Comparison of ENCODE assay signal across 11 cellular contexts in the genomic region with DNA sequence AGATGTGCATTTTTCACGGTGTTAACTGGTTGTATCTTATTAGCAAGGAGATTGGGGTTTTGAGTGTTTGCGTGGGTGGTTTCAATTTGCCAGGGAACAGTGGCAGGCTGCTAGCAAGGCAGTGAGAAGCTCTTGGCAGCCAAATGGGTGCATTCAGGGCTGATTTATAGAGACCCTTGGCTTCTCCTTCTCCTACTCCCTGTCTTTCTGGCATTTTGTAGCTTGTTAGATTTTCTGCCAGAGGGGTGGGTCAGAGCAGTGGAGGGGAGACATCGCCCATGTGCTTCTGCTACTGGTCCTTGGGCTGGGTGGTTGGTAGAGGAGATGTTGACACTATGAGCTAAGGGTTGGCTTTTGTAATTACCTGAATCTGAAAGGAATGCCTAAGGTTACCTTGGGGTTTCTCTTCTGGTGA. TPM values are rescaled to one million over a fixed set of nuclear protein-coding genes. Genes with fewer than 3 reads are reported as not detected.
DNase-seq lines count a peak whose midpoint lies in the region; ATAC-seq, FAIRE-seq and TF ChIP-seq lines count a peak whose summit lies in the region.
"Had no signal": no experiment of that assay in that cellular context is flagged by ENCODE, and none has a peak within 500 bp of the region (broad histone marks: within the 10 kb centered on the region; RNA-seq: fewer than 3 reads in every experiment).

No MANE protein-coding gene starts in this region.

- H3K27me3 ChIP-seq in H1 (replicated peaks in 1 of 4; ENCODE audit: control insufficient read depth in 3 of 4, extremely low read depth in 1 of 4, insufficient read depth in 3 of 4, low read length in 3 of 4): no peaks in the 10 kb centered on the region
- H3K27me3 ChIP-seq: body of pancreas had no signal

- no peak for FAIRE-seq in H1 (lab: Jason Lieb, UNC)

- no peak overlapping the region for H3K4ac ChIP-seq in H1 (replicated peaks; ENCODE audit: insufficient read length, low read depth, low read length)

- H3K23me2 ChIP-seq in H1 (ENCODE audit: low read depth, low read length): no peaks in the 10 kb centered on the region

- H2BK20ac ChIP-seq in H1 (ENCODE audit: low read length): no peak overlapping the region

- H3K36me3 ChIP-seq in H1 (ENCODE audit: control insufficient read depth in 2 of 4, insufficient read depth in 4 of 4, low read length in 3 of 4): peaks cover 36 to 46% (median 41%) of the 10 kb centered on the region in 4 experiments

- H3K27ac Mint-ChIP-seq in IgD-negative memory B cell: peak overlapping the region; percentile 25 to 69 (median 52)
- peak overlapping the region; percentile 57 for H3K27ac Mint-ChIP-seq in progenitor cell of endocrine pancreas

- no peak for ATAC-seq in HG03521 (IDR thresholded peaks at IDR 0.05; ENCODE audit: unreplicated experiment)
- no peak for ATAC-seq in SK-N-SH treated with all-trans-retinoic acid at 6 μM for 48 hours
- ATAC-seq in left lobe of liver: no peak
- ATAC-seq: body of pancreas had no signal

- no peak overlapping the region for H3K14ac ChIP-seq in H1 (ENCODE audit: insufficient read length)

- WGBS in H1 (ENCODE audit: extremely low coverage in 1 of 2, insufficient coverage in 1 of 2, insufficient read length in 1 of 2, insufficient replicate concordance in 2 of 2, low coverage in 1 of 2, low lambda C conversion rate in 2 of 2, missing lambda C conversion rate in 1 of 2), 2 experiments: 91% methylated on average over 3 of the region's 3 CpGs; no CpG with 5 or more reads in 1 of the 2 experiments

- H3K27ac ChIP-seq in H1 (ENCODE audit: low read depth, low read length): no peak overlapping the region
- H3K27ac ChIP-seq: body of pancreas had no signal

- no peak overlapping the region for H2BK120ac ChIP-seq in H1 (replicated peaks; ENCODE audit: low read depth, low read length)

- peaks cover 2% of the 10 kb centered on the region for H3K36me3 Mint-ChIP-seq in IgD-negative memory B cell
- H3K36me3 Mint-ChIP-seq in progenitor cell of endocrine pancreas (ENCODE audit: insufficient read depth): peaks cover 36% of the 10 kb centered on the region

- TF ChIP-seq POLR2A in H1 (IDR thresholded peaks at IDR 0.05; ENCODE audit: control extremely low read depth in 1 of 2, low read depth in 2 of 2, low read length in 2 of 2): no peak

- no peaks in the 10 kb centered on the region; the same call in 1 of the 2 replicates for H3K79me1 ChIP-seq in H1 (ENCODE audit: low read depth, low read length)

- H4K5ac ChIP-seq in H1 (ENCODE audit: insufficient read length, low read depth, low read length): no peak overlapping the region

- H3K56ac ChIP-seq in H1 (replicated peaks; ENCODE audit: insufficient read length, low read depth, low read length): no peak overlapping the region

- H3K9ac ChIP-seq in H1 (replicated peaks in 1 of 4; ENCODE audit: extremely low read depth in 1 of 4, low read depth in 3 of 4, low read length in 3 of 4): no peak overlapping the region

- no peaks in the 10 kb centered on the region for H3K9me3 ChIP-seq in H1 (ENCODE audit: insufficient read depth in 2 of 2, low read depth in 1 of 2, low read length in 1 of 2)
- H3K9me3 ChIP-seq: body of pancreas had no signal

- H2BK12ac ChIP-seq in H1 (ENCODE audit: low read depth, low read length): no peak overlapping the region

- H2AK5ac ChIP-seq in H1 (ENCODE audit: low read depth, low read length): no peak overlapping the region

- H3K18ac ChIP-seq in H1 (ENCODE audit: extremely low read depth, low read length): no peak overlapping the region

- TF ChIP-seq RAD21 in H1 (IDR thresholded peaks at IDR 0.05 in 1 of 2, conservative IDR thresholded peaks at IDR 0.05 in 1 of 2; ENCODE audit: low read depth in 2 of 2, low read length in 2 of 2): no peak

- no peak overlapping the region for H3K4me2 ChIP-seq in H1 (ENCODE audit: insufficient read depth in 1 of 2, low read depth in 2 of 2, low read length in 2 of 2)

- H2AFZ ChIP-seq in H1 (ENCODE audit: low read length): no peak overlapping the region

- TF ChIP-seq CTCF in H1 (IDR thresholded peaks at IDR 0.05; ENCODE audit: control extremely low read depth in 1 of 3, insufficient read depth in 1 of 3, low read depth in 1 of 3, low read length in 3 of 3) (no peak), progenitor cell of endocrine pancreas (IDR thresholded peaks at IDR 0.05; ENCODE audit: unreplicated experiment) (no peak)

- DNase-seq in NCI-H2171 treated with DMSO at 0.1 percent for 48 hours (lab: John Stamatoyannopoulos, UW) (peak; percentile 50), NCI-H2171 (lab: John Stamatoyannopoulos, UW) (no peak), H1 (ENCODE audit: low read depth in 1 of 2, low spot score in 2 of 2) (no peak), progenitor cell of endocrine pancreas (ENCODE audit: low spot score, unreplicated experiment) (no peak), left lobe of liver (ENCODE audit: low spot score) (no peak)
- DNase-seq: body of pancreas; stimulated activated CD4-positive, alpha-beta T cell treated with anti-CD3 and anti-CD28 coated beads, Interleukin-15, amount 100 ng/mL, for 24 hours had no signal

- no peak overlapping the region for H4K8ac ChIP-seq in H1 (ENCODE audit: extremely low read depth, insufficient read depth, low read length)

- H3K9me3 Mint-ChIP-seq in IgD-negative memory B cell (no peaks in the 10 kb centered on the region), progenitor cell of endocrine pancreas (ENCODE audit: low read depth) (no peaks in the 10 kb centered on the region)
- H3K9me3 Mint-ChIP-seq: neural crest cell had no signal

- peaks cover 0 to 2% (median under 1%) of the 10 kb centered on the region in 4 experiments; a peak in 2 of 7 replicates for H3K4me1 ChIP-seq in H1 (replicated peaks in 1 of 4; ENCODE audit: control insufficient read depth in 3 of 4, insufficient read depth in 4 of 4, low read length in 3 of 4)
- H3K4me1 ChIP-seq: body of pancreas had no signal

- POLR2A ChIA-PET in H1 (lab: Charles Lee; ENCODE audit: partially characterized antibody): interaction anchor here (0.9 to 2.1 kb wide), 7 partner anchors 9 to 291 kb away, joined by 3 to 8 read pairs (median 4); a partner anchor contains a TSS

- no peaks in the 10 kb centered on the region for H3K27me3 Mint-ChIP-seq in IgD-negative memory B cell
- no peaks in the 10 kb centered on the region for H3K27me3 Mint-ChIP-seq in progenitor cell of endocrine pancreas

- H2BK5ac ChIP-seq in H1 (ENCODE audit: low read depth, low read length): no peak overlapping the region

- H3K4me3 ChIP-seq in H1 (ENCODE audit: extremely low read depth in 1 of 4, insufficient read depth in 2 of 4, low read depth in 3 of 4, low read length in 4 of 4): no peak overlapping the region
- H3K4me3 ChIP-seq: body of pancreas had no signal

- peaks cover 0 to 3% of the 10 kb centered on the region in 2 experiments; a peak in 1 of 4 replicates for H3K79me2 ChIP-seq in H1 (ENCODE audit: control insufficient read depth in 1 of 2, insufficient read depth in 2 of 2, low read length in 2 of 2)

- H3K23ac ChIP-seq in H1 (ENCODE audit: insufficient read length): no peak overlapping the region

- H4K20me1 ChIP-seq in H1 (replicated peaks in 1 of 2; ENCODE audit: control insufficient read depth in 1 of 2, insufficient read depth in 2 of 2, low read length in 2 of 2): peaks cover 0 to 5% of the 10 kb centered on the region in 2 experiments

- H3K4me3 Mint-ChIP-seq in IgD-negative memory B cell (peak overlapping the region in 1 of 4 donors; percentile 25), progenitor cell of endocrine pancreas (ENCODE audit: low read depth) (no peak overlapping the region)
- H3K4me3 Mint-ChIP-seq: neural crest cell had no signal

- CTCF ChIA-PET in H1 (lab: Charles Lee; ENCODE audit: partially characterized antibody): interaction anchor here (0.7 to 1.7 kb wide), 11 partner anchors 10 to 354 kb away, joined by 3 to 6 read pairs (median 4); no protein-coding TSS in a partner anchor

- H4K91ac ChIP-seq in H1 (replicated peaks; ENCODE audit: insufficient read length, low read length): no peak overlapping the region

- H3K4me1 Mint-ChIP-seq in IgD-negative memory B cell: peaks cover 2 to 12% (median 9%) of the 10 kb centered on the region in 3 donors
- H3K4me1 Mint-ChIP-seq in progenitor cell of endocrine pancreas (ENCODE audit: low read depth): no peaks in the 10 kb centered on the region

- TF ChIP-seq EP300 in H1 (IDR thresholded peaks at IDR 0.05; ENCODE audit: borderline replicate concordance in 1 of 2, low read depth in 2 of 2, low read length in 2 of 2): no peak

- no peak overlapping the region for H2BK15ac ChIP-seq in H1 (ENCODE audit: low read length)

TF ChIP-seq in H1, 55 proteins besides CTCF, POLR2A, EP300 and RAD21:
- TF ChIP-seq POLR2AphosphoS5 (IDR thresholded peaks at IDR 0.05; ENCODE audit: low read depth, low read length): peak; percentile 30; the same call in 1 of the 2 replicates
- no peak for TF ChIP-seq RNF2 (IDR thresholded peaks at IDR 0.05; ENCODE audit: borderline replicate concordance, low read depth, low read length, missing control alignments, poor library complexity, severe bottlenecking)

RNA-seq across cellular contexts. Expression of a gene that starts 9.6 kb away (rescaled TPM):
- polyA plus RNA-seq in IgD-negative memory B cell: 1,383 TPM
- 398 and 422 TPM in 2 replicates for total RNA-seq in H1 (2021; fragmentation: NEBNext Ultra II Directional; extraction: Animal tissue kit (Norgen Biotek cat#: 25700))
- 279 and 285 TPM in 2 replicates for polyA plus RNA-seq in H1 (2011; rRNA removed)
- 386 TPM for polyA plus RNA-seq in H1 (2011; cell fraction: cytosol; rRNA removed)
- 172 TPM for polyA plus RNA-seq in H1 (2011; cell fraction: nucleus; rRNA removed)
- polyA plus RNA-seq in H1 (2012, experiment 1 of 2): 280 to 423 TPM (median 293 TPM) in 4 replicates
- polyA plus RNA-seq in H1 (2012, experiment 2 of 2): 59.7 TPM
- polyA plus RNA-seq in H1 (2013, experiment 1 of 2): 408 TPM
- polyA plus RNA-seq in H1 (2013, experiment 2 of 2): 425 TPM
- polyA minus RNA-seq in H1 (2011; rRNA and poly(A)+ RNA removed): 201 and 209 TPM in 2 replicates
- 260 TPM for polyA minus RNA-seq in H1 (2011; cell fraction: cytosol; rRNA and poly(A)+ RNA removed)
- 276 TPM for polyA minus RNA-seq in H1 (2011; cell fraction: nucleus; rRNA and poly(A)+ RNA removed)
- total RNA-seq in progenitor cell of endocrine pancreas: 320 and 331 TPM in 2 replicates
- total RNA-seq in left lobe of liver: 153 TPM
